ENCODE assay signal across 1 cellular context in the genomic region with DNA sequence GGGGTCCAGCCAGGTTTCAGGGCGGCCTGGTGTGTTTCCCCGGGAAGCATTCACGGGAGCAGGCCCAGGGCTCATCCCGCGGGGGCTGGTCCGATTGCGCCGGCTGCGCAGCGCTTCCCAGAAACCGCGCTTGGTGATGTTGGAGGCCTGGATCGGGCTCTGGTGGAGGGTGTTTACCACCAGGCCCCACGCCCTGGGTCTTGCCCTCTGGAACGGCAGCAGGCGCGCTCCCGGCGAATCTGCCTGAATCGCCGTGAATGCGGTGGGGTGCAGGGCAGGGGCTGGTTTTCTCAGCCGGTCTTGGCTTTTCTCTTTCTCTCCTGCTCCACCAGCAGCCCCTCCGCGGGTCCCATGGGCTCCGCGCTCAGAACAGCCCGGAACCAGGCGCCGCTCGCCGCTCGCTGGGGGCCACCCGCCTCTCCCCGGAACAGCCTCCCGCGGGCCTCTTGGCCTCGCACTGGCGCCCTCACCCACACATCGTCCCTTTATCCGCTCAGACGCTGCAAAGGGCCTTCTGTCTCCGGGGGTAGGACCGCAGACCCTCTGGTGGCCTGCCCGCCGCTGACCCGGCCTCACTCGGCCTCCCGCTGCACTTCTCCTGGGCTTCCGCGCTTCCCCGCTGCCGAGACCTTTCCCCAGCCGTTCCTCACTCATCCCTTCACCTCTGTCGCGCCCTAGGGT.
TF ChIP-seq lines count a peak whose summit lies in the region.

No MANE protein-coding gene starts in this region.

TF ChIP-seq in IMR-90, 13 proteins besides CTCF, POLR2A, EP300 and RAD21 (continued from another document):
- TF ChIP-seq, protein P1, sequence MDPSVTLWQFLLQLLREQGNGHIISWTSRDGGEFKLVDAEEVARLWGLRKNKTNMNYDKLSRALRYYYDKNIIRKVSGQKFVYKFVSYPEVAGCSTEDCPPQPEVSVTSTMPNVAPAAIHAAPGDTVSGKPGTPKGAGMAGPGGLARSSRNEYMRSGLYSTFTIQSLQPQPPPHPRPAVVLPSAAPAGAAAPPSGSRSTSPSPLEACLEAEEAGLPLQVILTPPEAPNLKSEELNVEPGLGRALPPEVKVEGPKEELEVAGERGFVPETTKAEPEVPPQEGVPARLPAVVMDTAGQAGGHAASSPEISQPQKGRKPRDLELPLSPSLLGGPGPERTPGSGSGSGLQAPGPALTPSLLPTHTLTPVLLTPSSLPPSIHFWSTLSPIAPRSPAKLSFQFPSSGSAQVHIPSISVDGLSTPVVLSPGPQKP (IDR thresholded peaks at IDR 0.05; ENCODE audit: borderline replicate concordance, low read depth, low read length): no peak
- no peak for TF ChIP-seq MAZ (IDR thresholded peaks at IDR 0.05; ENCODE audit: borderline replicate concordance, low read depth, low read length)
- TF ChIP-seq SMC3 (IDR thresholded peaks at IDR 0.05; ENCODE audit: low read depth, low read length): no peak
- no peak for TF ChIP-seq CHD1 (IDR thresholded peaks at IDR 0.05; ENCODE audit: low read depth, low read length)
- no peak for TF ChIP-seq BHLHE40 (IDR thresholded peaks at IDR 0.05; ENCODE audit: low read depth, low read length)
- TF ChIP-seq FOS (IDR thresholded peaks at IDR 0.05; ENCODE audit: low read depth, low read length): no peak
- TF ChIP-seq RFX5 (IDR thresholded peaks at IDR 0.05; ENCODE audit: low read depth, low read length): no peak
- TF ChIP-seq MXI1 (IDR thresholded peaks at IDR 0.05; ENCODE audit: borderline replicate concordance, low read depth, low read length): no peak
- no peak for TF ChIP-seq RCOR1 (IDR thresholded peaks at IDR 0.05; ENCODE audit: insufficient replicate concordance, low read length)
